In the genomic region with DNA sequence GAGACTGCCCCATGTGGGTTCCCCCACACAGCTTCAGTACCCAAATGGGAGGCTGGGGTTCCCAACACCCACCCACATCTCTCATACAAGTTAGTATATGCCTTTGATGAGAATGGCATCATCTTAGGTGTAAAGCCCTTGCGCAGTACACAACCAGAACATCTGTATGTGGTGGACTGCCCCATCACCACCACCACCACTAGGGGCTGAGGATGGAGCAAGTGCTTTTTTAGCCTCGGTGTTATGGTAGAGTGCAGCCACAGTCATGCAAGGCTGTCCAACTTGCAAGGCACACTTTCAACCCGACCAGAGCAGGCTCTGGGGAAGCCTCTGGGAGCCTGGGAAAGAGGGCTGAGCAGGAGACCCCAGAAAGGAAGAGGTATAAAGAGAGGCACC, we compare ENCODE assay signal across 20 cellular contexts.
A peak's percentile ranks its signal among the peaks of the same experiment; 100 is the strongest.
DNase-seq lines count a peak whose midpoint lies in the region; ATAC-seq, FAIRE-seq and TF ChIP-seq lines count a peak whose summit lies in the region.
"Had no signal": no experiment of that assay in that cellular context is flagged by ENCODE, and none has a peak within 500 bp of the region (broad histone marks: within the 10 kb centered on the region; RNA-seq: fewer than 3 reads in every experiment).

No MANE protein-coding gene starts in this region.

- no peak overlapping the region for H2BK120ac ChIP-seq in H1 (replicated peaks; ENCODE audit: low read depth, low read length)

- H2BK15ac ChIP-seq in H1 (ENCODE audit: low read length): no peak overlapping the region

- H3K36me3 Mint-ChIP-seq in glutamatergic neuron (ENCODE audit: unreplicated experiment): no peaks in the 10 kb centered on the region
- H3K36me3 Mint-ChIP-seq: CD8-positive, alpha-beta T cell had no signal

- RAD21 ChIA-PET in HCT116 (lab: Charles Lee; ENCODE audit: low non-redundant PET in 1 of 2, low total read pairs in 2 of 2, uncharacterized antibody in 2 of 2, unreplicated experiment in 2 of 2): no interaction called here

- H3K9ac ChIP-seq in HCT116 (ENCODE audit: low read length) (no peak overlapping the region), H1 (replicated peaks in 1 of 4; ENCODE audit: extremely low read depth in 1 of 4, low read depth in 3 of 4, low read length in 3 of 4) (no peak overlapping the region)
- H3K9ac ChIP-seq: BLaER1 had no signal

- H2BK5ac ChIP-seq in H1 (ENCODE audit: low read depth, low read length): no peak overlapping the region

- peaks cover 8% of the 10 kb centered on the region for H3K4me1 Mint-ChIP-seq in glutamatergic neuron (ENCODE audit: low read depth, unreplicated experiment)

- H3K4me3 Mint-ChIP-seq in glutamatergic neuron (ENCODE audit: unreplicated experiment): no peak overlapping the region
- H3K4me3 Mint-ChIP-seq: CD8-positive, alpha-beta T cell had no signal

- TF ChIP-seq RAD21 in HCT116 (IDR thresholded peaks at IDR 0.05; ENCODE audit: low read depth) (no peak), H1 (IDR thresholded peaks at IDR 0.05 in 1 of 2, conservative IDR thresholded peaks at IDR 0.05 in 1 of 2; ENCODE audit: low read depth in 2 of 2, low read length in 2 of 2) (no peak)

- H2AFZ ChIP-seq in HCT116 (ENCODE audit: low read depth, low read length, poor library complexity, severe bottlenecking): no peak overlapping the region
- no peak overlapping the region for H2AFZ ChIP-seq in H1 (ENCODE audit: low read length)

- TF ChIP-seq POLR2A in HCT116 (IDR thresholded peaks at IDR 0.05; ENCODE audit: borderline replicate concordance, extremely low read depth, insufficient read depth, insufficient read length): no peak
- no peak for TF ChIP-seq POLR2A in H1 (IDR thresholded peaks at IDR 0.05; ENCODE audit: control extremely low read depth in 1 of 2, low read depth in 2 of 2, low read length in 2 of 2)

- no peak overlapping the region for H3K4me2 ChIP-seq in HCT116 (ENCODE audit: low read length)
- H3K4me2 ChIP-seq in H1 (ENCODE audit: insufficient read depth in 1 of 2, low read depth in 2 of 2, low read length in 2 of 2): no peak overlapping the region
- H3K4me2 ChIP-seq: BLaER1 had no signal

- no peaks in the 10 kb centered on the region for H3K9me2 ChIP-seq in HCT116 (ENCODE audit: insufficient read depth)

- H3K23me2 ChIP-seq in H1 (ENCODE audit: low read depth, low read length): no peaks in the 10 kb centered on the region

- H3K9me3 ChIP-seq in HCT116 (ENCODE audit: control insufficient read depth in 1 of 2, insufficient read depth in 1 of 2, low read depth in 1 of 2, low read length in 2 of 2) (no peaks in the 10 kb centered on the region), H1 (ENCODE audit: insufficient read depth in 2 of 2, low read depth in 1 of 2, low read length in 1 of 2) (no peaks in the 10 kb centered on the region)
- H3K9me3 ChIP-seq: BLaER1, HAP-1 had no signal

- no peaks in the 10 kb centered on the region for H4K20me1 ChIP-seq in HCT116 (ENCODE audit: insufficient read depth)
- H4K20me1 ChIP-seq in H1 (replicated peaks in 1 of 2; ENCODE audit: control insufficient read depth in 1 of 2, insufficient read depth in 2 of 2, low read length in 2 of 2): no peaks in the 10 kb centered on the region
- H4K20me1 ChIP-seq: BLaER1 had no signal

- ATAC-seq in HCT116 (peak; percentile 66), sciatic nerve (no peak), left cardiac atrium (no peak)
- ATAC-seq: CD8-positive, alpha-beta T cell had no signal

- 90% methylated on average over 2 of the region's 3 CpGs; no CpG with 5 or more reads in 1 of the 2 experiments for WGBS in H1 (ENCODE audit: extremely low coverage in 1 of 2, insufficient coverage in 1 of 2, insufficient read length in 1 of 2, insufficient replicate concordance in 2 of 2, low coverage in 1 of 2, low lambda C conversion rate in 2 of 2, missing lambda C conversion rate in 1 of 2), 2 experiments

- TF ChIP-seq CTCF in HCT116 (IDR thresholded peaks at IDR 0.05 in 2 of 3, conservative IDR thresholded peaks at IDR 0.05 in 1 of 3; ENCODE audit: borderline replicate concordance in 1 of 3, insufficient read depth in 1 of 3, low read depth in 2 of 3, low read length in 2 of 3): peak in 2 of 3 experiments; percentile 3 to 12; a peak in 1 of 6 replicates
- TF ChIP-seq CTCF in H1 (IDR thresholded peaks at IDR 0.05; ENCODE audit: control extremely low read depth in 1 of 3, insufficient read depth in 1 of 3, low read depth in 1 of 3, low read length in 3 of 3): peak; percentile 6 to 29 (median 20); a peak in 2 of 4 replicates
- TF ChIP-seq CTCF in glutamatergic neuron (IDR thresholded peaks at IDR 0.05; ENCODE audit: partially characterized antibody, unreplicated experiment): no peak

- no peak overlapping the region for H2BK12ac ChIP-seq in H1 (ENCODE audit: low read depth, low read length)

- H2AK5ac ChIP-seq in H1 (ENCODE audit: low read depth, low read length): no peak overlapping the region

- H4K91ac ChIP-seq in H1 (replicated peaks; ENCODE audit: insufficient read length, low read length): no peak overlapping the region

- H3K27me3 ChIP-seq in HCT116 (ENCODE audit: insufficient read depth, low read length) (no peaks in the 10 kb centered on the region), H1 (replicated peaks in 1 of 4; ENCODE audit: control insufficient read depth in 3 of 4, extremely low read depth in 1 of 4, insufficient read depth in 3 of 4, low read length in 3 of 4) (no peaks in the 10 kb centered on the region; a peak in 2 of 7 replicates)
- H3K27me3 ChIP-seq: BLaER1 had no signal

- no peak overlapping the region for H3K23ac ChIP-seq in H1 (ENCODE audit: insufficient read length)

- TF ChIP-seq EP300 in H1 (IDR thresholded peaks at IDR 0.05; ENCODE audit: borderline replicate concordance in 1 of 2, low read depth in 2 of 2, low read length in 2 of 2): no peak

- H4K8ac ChIP-seq in H1 (ENCODE audit: extremely low read depth, insufficient read depth, low read length): no peak overlapping the region

- peaks cover 5% of the 10 kb centered on the region for H3K9me3 Mint-ChIP-seq in glutamatergic neuron (ENCODE audit: unreplicated experiment)
- H3K9me3 Mint-ChIP-seq: CD8-positive, alpha-beta T cell had no signal

- intact Hi-C loops in HCT116 (cut with micrococcal nuclease): no loop called here
- intact Hi-C loops in sciatic nerve (cut with DNase I): no loop called here
- intact Hi-C loops in left cardiac atrium (cut with DNase I): no loop called here

- FAIRE-seq in H1 (lab: Jason Lieb, UNC): no peak
- FAIRE-seq: D721Med had no signal

- POLR2A ChIA-PET in HCT116 (lab: Charles Lee) (no interaction called here), H1 (lab: Charles Lee; ENCODE audit: partially characterized antibody) (interaction anchor here (4.1 kb wide), 1 partner anchor 31 kb away, joined by 14 read pairs; no protein-coding TSS in a partner anchor)

- H3K14ac ChIP-seq in H1 (ENCODE audit: insufficient read length): no peak overlapping the region

- no peaks in the 10 kb centered on the region for H3K79me2 ChIP-seq in HCT116 (ENCODE audit: insufficient read depth, low read length)
- H3K79me2 ChIP-seq in H1 (ENCODE audit: control insufficient read depth in 1 of 2, insufficient read depth in 2 of 2, low read length in 2 of 2): no peaks in the 10 kb centered on the region

- H3K27me3 Mint-ChIP-seq in glutamatergic neuron (ENCODE audit: unreplicated experiment): peaks cover 2% of the 10 kb centered on the region

- CTCF ChIA-PET in HCT116 (lab: Charles Lee): no interaction called here
- CTCF ChIA-PET in H1 (lab: Charles Lee; ENCODE audit: partially characterized antibody): interaction anchor here (0.9 to 5.1 kb wide), 15 partner anchors 8 to 348 kb away, joined by 3 to 37 read pairs (median 4); no protein-coding TSS in a partner anchor

- no peak overlapping the region for H3K4ac ChIP-seq in H1 (replicated peaks; ENCODE audit: insufficient read length, low read depth, low read length)

- H3K27ac ChIP-seq in HCT116 (ENCODE audit: low read depth, low read length) (no peak overlapping the region), H1 (ENCODE audit: low read depth, low read length) (no peak overlapping the region)
- H3K27ac ChIP-seq: BLaER1 had no signal

- H3K79me1 ChIP-seq in H1 (ENCODE audit: low read depth, low read length): no peaks in the 10 kb centered on the region

- DNase-seq in DMS53 (lab: John Stamatoyannopoulos, UW) (peak; percentile 30), DMS53 treated with DMSO at 0.1 percent for 48 hours (lab: John Stamatoyannopoulos, UW; ENCODE audit: unreplicated experiment) (no peak), HCT116 (ENCODE audit: low read depth, low spot score) (no peak), H1 (ENCODE audit: low read depth in 1 of 2, low spot score in 2 of 2) (no peak), sciatic nerve (ENCODE audit: low spot score) (peak; percentile 12), left cardiac atrium (no peak), glutamatergic neuron (no peak)
- DNase-seq in activated naive CD4-positive, alpha-beta T cell (lab: John Stamatoyannopoulos, UW): no peak
- DNase-seq: 8988T; CD8-positive, alpha-beta T cell; GF-D8; KBM-7; MV-4-11; NCI-H1436; NCI-H2029; NCI-H2171; NK-92 treated with Interleukin-12 subunit alpha and Interleukin-12 subunit beta, amount 100 ng/mL, for 24 hours had no signal

- H2BK20ac ChIP-seq in H1 (ENCODE audit: low read length): no peak overlapping the region

- H3K4me1 ChIP-seq in HCT116 (ENCODE audit: control insufficient read depth in 1 of 2, insufficient read depth in 2 of 2, low read length in 2 of 2): peaks cover 4 to 5% of the 10 kb centered on the region in 2 experiments; a peak in 2 of 4 replicates
- peaks cover 0 to 2% (median 0%) of the 10 kb centered on the region in 4 experiments; a peak in 1 of 7 replicates for H3K4me1 ChIP-seq in H1 (replicated peaks in 1 of 4; ENCODE audit: control insufficient read depth in 3 of 4, insufficient read depth in 4 of 4, low read length in 3 of 4)
- H3K4me1 ChIP-seq: BLaER1, HAP-1 had no signal

- H3K36me3 ChIP-seq in HCT116 (ENCODE audit: control insufficient read depth in 1 of 2, insufficient read depth in 2 of 2, low read length in 2 of 2): no peaks in the 10 kb centered on the region
- no peaks in the 10 kb centered on the region for H3K36me3 ChIP-seq in H1 (ENCODE audit: control insufficient read depth in 2 of 4, insufficient read depth in 4 of 4, low read length in 3 of 4)
- H3K36me3 ChIP-seq: BLaER1, HAP-1 had no signal

- no TSS peak for BruUV-seq in HCT116 (replicated peaks; lab: Mats Ljungman, UMichigan)

- H4K5ac ChIP-seq in H1 (ENCODE audit: insufficient read length, low read depth, low read length): no peak overlapping the region

- no peak overlapping the region for H3K56ac ChIP-seq in H1 (replicated peaks; ENCODE audit: insufficient read length, low read depth, low read length)

- H3K27ac Mint-ChIP-seq in glutamatergic neuron (ENCODE audit: unreplicated experiment): no peak overlapping the region
- H3K27ac Mint-ChIP-seq: CD8-positive, alpha-beta T cell had no signal

- H3K4me3 ChIP-seq in HCT116 (replicated peaks in 1 of 2; ENCODE audit: low read depth in 1 of 2, low read length in 2 of 2): no peak overlapping the region
- no peak overlapping the region for H3K4me3 ChIP-seq in H1 (ENCODE audit: extremely low read depth in 1 of 4, insufficient read depth in 2 of 4, low read depth in 3 of 4, low read length in 4 of 4)
- H3K4me3 ChIP-seq: BLaER1, HAP-1 had no signal

- no peak overlapping the region for H3K18ac ChIP-seq in H1 (ENCODE audit: extremely low read depth, low read length)

TF ChIP-seq in HCT116, 20 proteins besides CTCF, POLR2A, EP300 and RAD21:
- no peak for TF ChIP-seq CEBPB (IDR thresholded peaks at IDR 0.05; ENCODE audit: low read depth)

TF ChIP-seq in H1, 55 proteins besides CTCF, POLR2A, EP300 and RAD21 (continues in another document):
- TF ChIP-seq RXRA (IDR thresholded peaks at IDR 0.05; ENCODE audit: insufficient read depth, low read depth, low read length): no peak

Comparison
In these comparisons a context has a peak if more than half of its experiments do, and no peak if none do; other contexts are left out.
1. DNase-seq: peak in DMS53 (single experiment) and sciatic nerve (single experiment); none in DMS53 treated with DMSO at 0.1 percent for 48 hours (single experiment), HCT116 (single experiment), H1 (0 of 2), left cardiac atrium (single experiment), glutamatergic neuron (single experiment) and activated naive CD4-positive, alpha-beta T cell (0 of 4).